Comparison of ENCODE assay signal across 8 cellular contexts in genomic region chr19:38417544-38418506, GRCh38. TPM values are rescaled to one million over a fixed set of nuclear protein-coding genes. Genes with fewer than 3 reads are reported as not detected.
DNase-seq lines count a peak whose midpoint lies in the region; ATAC-seq and TF ChIP-seq lines count a peak whose summit lies in the region.

No MANE protein-coding gene starts in this region.

- peaks cover 14% of the 10 kb centered on the region for H3K23me2 ChIP-seq in H9 (ENCODE audit: insufficient read length, low read depth, low read length, poor library complexity, severe bottlenecking)

- H2BK120ac ChIP-seq in H9 (ENCODE audit: low read depth, low read length, poor library complexity, severe bottlenecking), result no peak overlapping the region

- in situ Hi-C loops in astrocyte of the cerebellum (cut with HindIII; ENCODE audit: low sequenced_read_pairs), result no loop called here

- peak overlapping the region; percentile 84 for H3K4me3 Mint-ChIP-seq in H9

- H3K9me3 ChIP-seq in H9 (ENCODE audit: control insufficient read depth, low read depth, low read length) (no peaks in the 10 kb centered on the region), RWPE2 (ENCODE audit: severe bottlenecking) (no peaks in the 10 kb centered on the region)

- H3K27ac ChIP-seq in H9 (ENCODE audit: insufficient read length, low read depth, low read length) (no peak overlapping the region), RWPE2 (ENCODE audit: poor library complexity, severe bottlenecking) (no peak overlapping the region)

- no peak overlapping the region for H3K9ac ChIP-seq in H9 (ENCODE audit: extremely low read depth, insufficient read length, low read length)

- peak overlapping the region; percentile 24 for H3K4me3 ChIP-seq in RWPE2 (ENCODE audit: severe bottlenecking)
- peak overlapping the region; percentile 15 for H3K4me3 ChIP-seq in astrocyte of the cerebellum (ENCODE audit: low read depth, low read length)

- H3K56ac ChIP-seq in H9 (ENCODE audit: insufficient read length, low read depth, low read length), result no peak overlapping the region

- H3T11ph ChIP-seq in H9 (ENCODE audit: low read length), result no peak overlapping the region

- H3K4me1 ChIP-seq in H9 (ENCODE audit: insufficient read depth, low read length) (no peaks in the 10 kb centered on the region), RWPE2 (ENCODE audit: insufficient read depth, poor library complexity, severe bottlenecking) (no peaks in the 10 kb centered on the region)

- POLR2A ChIA-PET in HEK293T (lab: Yijun Ruan, JAX), result interaction anchor here (0.7 kb wide), 1 partner anchor 8 kb away, joined by 4 read pairs; the partner anchor contains the start of gene RASGRP4

- H4K5ac ChIP-seq in H9 (ENCODE audit: insufficient read length, low read depth, low read length), result no peak overlapping the region

- H4K20me1 ChIP-seq in H9 (ENCODE audit: control insufficient read depth, insufficient read depth, insufficient read length), result no peaks in the 10 kb centered on the region

- DNase-seq in AG08396 (ENCODE audit: low spot score) (peak; percentile 38), H9 (peak; percentile 94), RWPE2 (ENCODE audit: low spot score) (no peak), astrocyte of the cerebellum (ENCODE audit: low read depth) (no peak), kidney tubule cell (ENCODE audit: low spot score) (peak; percentile 23), HEK293T (ENCODE audit: extremely low spot score) (no peak), OCI-M2 (lab: John Stamatoyannopoulos, UW; ENCODE audit: unreplicated experiment) (no peak)
- peak; percentile 63 for DNase-seq in stimulated activated CD4-positive, alpha-beta T cell treated with anti-CD3 and anti-CD28 coated beads, Interleukin-4, amount 100 ng/mL, for 24 hours

- H3K4ac ChIP-seq in H9 (ENCODE audit: low read depth, low read length), result no peak overlapping the region

- TF ChIP-seq CTCF in H9 (conservative IDR thresholded peaks at IDR 0.05) (peak; percentile 30; the same call in 1 of the 3 replicates), RWPE2 (IDR thresholded peaks at IDR 0.05; ENCODE audit: poor library complexity, severe bottlenecking) (no peak), astrocyte of the cerebellum (IDR thresholded peaks at IDR 0.05; ENCODE audit: low read depth, low read length, missing control alignments) (no peak)

- no peak overlapping the region for H2BK15ac ChIP-seq in H9 (ENCODE audit: low read depth, low read length)

- no peak overlapping the region for H4K8ac ChIP-seq in H9 (replicated peaks; ENCODE audit: insufficient read length, low read depth, low read length)

- no peak overlapping the region for H2AFZ ChIP-seq in H9 (ENCODE audit: low read length)

- peak overlapping the region; percentile 15 to 95 (median 59); a peak in 5 of 7 replicates for H3K27ac Mint-ChIP-seq in H9

- no peak overlapping the region for H4K91ac ChIP-seq in H9 (ENCODE audit: insufficient read length, low read depth, low read length)

- peak; percentile 72 for ATAC-seq in RWPE2 (ENCODE audit: low read depth)

- H2AK5ac ChIP-seq in H9 (ENCODE audit: insufficient read length, low read length), result no peak overlapping the region

- H3K14ac ChIP-seq in H9 (ENCODE audit: insufficient read depth, low read length), result 0 out of 2 replicates have a peak overlapping the region, but pooled peaks have one; percentile 10

- H3K23ac ChIP-seq in H9 (ENCODE audit: insufficient read length, low read depth, low read length), result no peak overlapping the region

- H3K27me3 ChIP-seq in H9 (ENCODE audit: insufficient read depth, low read length), result no peaks in the 10 kb centered on the region
- H3K27me3 ChIP-seq in RWPE2 (ENCODE audit: insufficient read depth, poor library complexity, severe bottlenecking), result no peaks in the 10 kb centered on the region

- peaks cover 29% of the 10 kb centered on the region for H3K27me3 Mint-ChIP-seq in H9 (ENCODE audit: low read depth)

- no peaks in the 10 kb centered on the region for H3K36me3 ChIP-seq in RWPE2 (ENCODE audit: low read depth)

- H3K4me2 ChIP-seq in H9 (ENCODE audit: insufficient read depth, insufficient read length, low read length), result peak overlapping the region; percentile 45

- no peaks in the 10 kb centered on the region for H3K9me3 Mint-ChIP-seq in H9

- no CpG with 5 or more reads among the region's 49 CpGs for WGBS in H9 (ENCODE audit: extremely low coverage, insufficient read length, low lambda C conversion rate)

- no peak overlapping the region for H2BK20ac ChIP-seq in H9 (ENCODE audit: low read depth, low read length, poor library complexity, severe bottlenecking)

- H2BK12ac ChIP-seq in H9 (ENCODE audit: insufficient read length, low read depth, low read length), result no peak overlapping the region

- H3K79me2 ChIP-seq in H9 (ENCODE audit: insufficient read depth, low read length), result no peaks in the 10 kb centered on the region

- H3K79me1 ChIP-seq in H9 (ENCODE audit: insufficient read depth, low read depth, low read length, poor library complexity, severe bottlenecking), result no peaks in the 10 kb centered on the region

- no peaks in the 10 kb centered on the region for H3K36me3 Mint-ChIP-seq in H9 (ENCODE audit: insufficient read depth in 1 of 3, low read depth in 3 of 3)

- CTCF ChIA-PET in HEK293T (lab: Yijun Ruan, JAX), result no interaction called here

- peak overlapping the region; percentile 8 for H3K18ac ChIP-seq in H9 (ENCODE audit: insufficient read length, low read depth, low read length)

- peaks cover 12 to 13% of the 10 kb centered on the region in 2 experiments for H3K4me1 Mint-ChIP-seq in H9

- H2BK5ac ChIP-seq in H9 (ENCODE audit: insufficient read length, low read length), result no peak overlapping the region

TF ChIP-seq in HEK293T, 16 proteins besides CTCF, POLR2A, EP300 and RAD21:
- TF ChIP-seq HDGF (IDR thresholded peaks at IDR 0.05; ENCODE audit: borderline replicate concordance) (no peak), SUZ12 (IDR thresholded peaks at IDR 0.05) (no peak), SP1 (IDR thresholded peaks at IDR 0.05) (no peak), CTBP1 (IDR thresholded peaks at IDR 0.05; ENCODE audit: borderline replicate concordance) (no peak)

RNA-seq across cellular contexts. Expression of gene RASGRP4, which starts 8.2 kb away (rescaled TPM):
- total RNA-seq in H9 (2021), result 0.28 and 0.39 TPM in 2 replicates

RNA-seq across cellular contexts. Expression of gene FAM98C, which starts 14.9 kb away (rescaled TPM):
- 15.0 and 16.4 TPM in 2 replicates for total RNA-seq in H9 (2021)

RNA-seq across cellular contexts. Expression of gene RYR1, which starts 15.7 kb away (rescaled TPM):
- 8.4 and 8.9 TPM in 2 replicates for total RNA-seq in H9 (2021)

RNA-seq across cellular contexts. Expression of gene SPRED3, which starts 29.3 kb away (rescaled TPM):
- total RNA-seq in H9 (2021), result 11.5 and 16.4 TPM in 2 replicates

RNA-seq across cellular contexts. Expression of gene GGN, which starts 30.0 kb away (rescaled TPM):
- total RNA-seq in H9 (2021), result 1.5 and 2.4 TPM in 2 replicates

Comparison
In these comparisons a context has a peak if more than half of its experiments do, and no peak if none do; other contexts are left out.
1. DNase-seq: peak in AG08396 (single experiment), H9 (single experiment), kidney tubule cell (single experiment) and stimulated activated CD4-positive, alpha-beta T cell treated with anti-CD3 and anti-CD28 coated beads, Interleukin-4, amount 100 ng/mL, for 24 hours (single experiment); none in RWPE2 (single experiment), astrocyte of the cerebellum (single experiment), HEK293T (single experiment) and OCI-M2 (single experiment).